In the genomic region with DNA sequence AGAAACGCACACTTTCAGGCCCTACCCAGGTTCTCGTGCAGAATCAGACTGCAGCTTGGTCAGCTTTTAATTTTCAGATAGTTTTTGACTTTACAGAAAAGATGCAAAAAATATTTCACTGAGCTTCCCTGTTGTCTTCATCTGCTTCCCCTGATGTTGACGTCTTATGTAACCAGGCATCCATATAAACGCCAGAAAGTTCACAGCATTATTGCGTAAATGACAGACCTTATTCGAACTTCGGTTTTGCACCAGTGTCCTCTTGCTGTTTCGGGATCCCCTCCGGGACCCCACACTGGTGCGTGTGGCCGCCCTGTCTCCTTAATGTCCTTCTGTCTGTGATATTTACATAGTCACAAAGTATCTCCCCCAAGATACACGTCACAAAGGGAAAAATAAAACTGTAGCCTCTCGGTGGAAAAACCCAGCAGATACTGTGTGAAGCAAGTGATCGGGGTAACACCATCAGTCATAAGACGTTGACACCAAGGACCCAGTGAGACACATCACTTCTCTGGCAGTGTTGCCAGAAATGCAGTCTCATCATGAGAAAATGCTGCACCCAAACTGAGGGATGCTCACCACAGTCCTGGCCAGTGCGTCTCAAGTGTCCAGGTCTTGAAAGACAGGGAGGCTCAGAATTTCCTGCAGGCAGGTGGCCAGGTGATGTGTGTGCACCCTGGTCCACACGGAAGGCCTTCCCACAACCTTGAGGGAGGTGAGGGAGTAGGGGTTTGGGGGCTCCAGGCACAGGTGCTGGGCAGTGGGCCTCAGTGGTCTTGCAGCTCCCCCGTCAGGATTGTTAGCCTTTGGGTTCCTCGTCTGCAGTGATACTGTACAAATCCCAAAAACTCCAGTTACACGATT, we compare ENCODE assay signal across 1 cellular context.
TF ChIP-seq lines count a peak whose summit lies in the region.

No MANE protein-coding gene starts in this region.

TF ChIP-seq in GM12878, 131 proteins besides CTCF, POLR2A, EP300 and RAD21:
- TF ChIP-seq, protein P1, sequence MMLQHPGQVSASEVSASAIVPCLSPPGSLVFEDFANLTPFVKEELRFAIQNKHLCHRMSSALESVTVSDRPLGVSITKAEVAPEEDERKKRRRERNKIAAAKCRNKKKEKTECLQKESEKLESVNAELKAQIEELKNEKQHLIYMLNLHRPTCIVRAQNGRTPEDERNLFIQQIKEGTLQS (IDR thresholded peaks at IDR 0.05; ENCODE audit: borderline replicate concordance, extremely low read depth, low read depth, low read length) = no peak
- TF ChIP-seq, protein P2, sequence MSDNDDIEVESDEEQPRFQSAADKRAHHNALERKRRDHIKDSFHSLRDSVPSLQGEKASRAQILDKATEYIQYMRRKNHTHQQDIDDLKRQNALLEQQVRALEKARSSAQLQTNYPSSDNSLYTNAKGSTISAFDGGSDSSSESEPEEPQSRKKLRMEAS (IDR thresholded peaks at IDR 0.05; ENCODE audit: low read depth, low read length) = no peak
- TF ChIP-seq, protein P3, sequence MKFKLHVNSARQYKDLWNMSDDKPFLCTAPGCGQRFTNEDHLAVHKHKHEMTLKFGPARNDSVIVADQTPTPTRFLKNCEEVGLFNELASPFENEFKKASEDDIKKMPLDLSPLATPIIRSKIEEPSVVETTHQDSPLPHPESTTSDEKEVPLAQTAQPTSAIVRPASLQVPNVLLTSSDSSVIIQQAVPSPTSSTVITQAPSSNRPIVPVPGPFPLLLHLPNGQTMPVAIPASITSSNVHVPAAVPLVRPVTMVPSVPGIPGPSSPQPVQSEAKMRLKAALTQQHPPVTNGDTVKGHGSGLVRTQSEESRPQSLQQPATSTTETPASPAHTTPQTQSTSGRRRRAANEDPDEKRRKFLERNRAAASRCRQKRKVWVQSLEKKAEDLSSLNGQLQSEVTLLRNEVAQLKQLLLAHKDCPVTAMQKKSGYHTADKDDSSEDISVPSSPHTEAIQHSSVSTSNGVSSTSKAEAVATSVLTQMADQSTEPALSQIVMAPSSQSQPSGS (IDR thresholded peaks at IDR 0.05; ENCODE audit: low read length) = no peak
- no peak for TF ChIP-seq BMI1 (IDR thresholded peaks at IDR 0.05; ENCODE audit: borderline replicate concordance)
- no peak for TF ChIP-seq CHD4 (IDR thresholded peaks at IDR 0.05)
- no peak for TF ChIP-seq TCF7 (IDR thresholded peaks at IDR 0.05; ENCODE audit: borderline replicate concordance)
